29 cellular contexts compared by ENCODE assay signal in genomic region chr5:36576721-36577120, GRCh38. TPM values are rescaled to one million over a fixed set of nuclear protein-coding genes. Genes with fewer than 3 reads are reported as not detected.
"Had no signal": no experiment of that assay in that cellular context is flagged by ENCODE, and none has a peak within 500 bp of the region (broad histone marks: within the 10 kb centered on the region; RNA-seq: fewer than 3 reads in every experiment).

No MANE protein-coding gene starts in this region.

- H2AFZ ChIP-seq: parathyroid adenoma had no signal

- H3K4me3 Mint-ChIP-seq: dendritic cell treated with granulocyte-macrophage colony-stimulating factor and Interleukin-4, amounts not matched to agents 40 ng/mL and 50 ng/mL, for 4 days; endodermal cell; mesothelial cell of epicardium; naive B cell; natural killer cell treated with Interleukin-12 subunit alpha and Interleukin-12 subunit beta and Interleukin-15 and Interleukin-18, amount 100 ng/mL, for 72 hours; neural crest cell; stimulated activated memory B cell treated with anti-CD40 and anti-IgM and Interleukin-4, amounts not matched to agents 10 μg/mL and 1 μg/mL and 100 μg/mL, for 72 hours; type B pancreatic cell had no signal

- H3K27ac ChIP-seq: colonic mucosa, esophagus muscularis mucosa, gastrocnemius medialis, neutrophil, parathyroid adenoma, right atrium auricular region, testis, tibial artery had no signal

- H3K4me3 ChIP-seq: colonic mucosa, esophagus muscularis mucosa, gastrocnemius medialis, lung, mucosa of descending colon, right atrium auricular region, testis, tibial artery had no signal

- H3K27me3 ChIP-seq: colonic mucosa, esophagus muscularis mucosa, gastrocnemius medialis, neutrophil, right atrium auricular region, testis, tibial artery had no signal

- H3K9me3 ChIP-seq: colonic mucosa, esophagus muscularis mucosa, gastrocnemius medialis, mucosa of descending colon, neutrophil, right atrium auricular region, testis, tibial artery had no signal

- H3K9me3 Mint-ChIP-seq: dendritic cell treated with granulocyte-macrophage colony-stimulating factor and Interleukin-4, amounts not matched to agents 40 ng/mL and 50 ng/mL, for 4 days; mesothelial cell of epicardium; natural killer cell treated with Interleukin-12 subunit alpha and Interleukin-12 subunit beta and Interleukin-15 and Interleukin-18, amount 100 ng/mL, for 72 hours; neural crest cell; type B pancreatic cell had no signal

- H3K36me3 ChIP-seq: colonic mucosa, esophagus muscularis mucosa, gastrocnemius medialis, neutrophil, right atrium auricular region, tibial artery had no signal

- DNase-seq: colonic mucosa; effector CD8-positive, alpha-beta T cell; endodermal cell; gastrocnemius medialis; head of caudate nucleus; kidney; mesenchymal stem cell; mucosa of descending colon; naive B cell; stimulated activated CD4-positive, alpha-beta T cell treated with anti-CD3 and anti-CD28 coated beads, Interleukin-4, amount 100 ng/mL, for 4 hours; stimulated activated naive CD8-positive, alpha-beta T cell treated with anti-CD3 and anti-CD28 coated beads, Interleukin-15, Interleukin-2, amounts not matched to agents 100 U/mL and 50 U/mL, for 24 hours; substantia nigra; testis; tibial artery had no signal

- H3K9ac ChIP-seq: parathyroid adenoma had no signal

- FAIRE-seq: kidney had no signal

- H3K27me3 Mint-ChIP-seq: dendritic cell treated with granulocyte-macrophage colony-stimulating factor and Interleukin-4, amounts not matched to agents 40 ng/mL and 50 ng/mL, for 4 days; progenitor cell of endocrine pancreas; stimulated activated memory B cell treated with anti-CD40 and anti-IgM and Interleukin-4, amounts not matched to agents 10 μg/mL and 1 μg/mL and 100 μg/mL, for 72 hours; type B pancreatic cell had no signal

- H3K4me1 Mint-ChIP-seq: naive B cell; stimulated activated memory B cell treated with anti-CD40 and anti-IgM and Interleukin-4, amounts not matched to agents 10 μg/mL and 1 μg/mL and 100 μg/mL, for 72 hours had no signal

- H3K4me1 ChIP-seq: colonic mucosa, esophagus muscularis mucosa, gastrocnemius medialis, parathyroid adenoma, tibial artery had no signal

- ATAC-seq: gastrocnemius medialis; left lobe of liver; mucosa of descending colon; natural killer cell treated with Interleukin-12 subunit alpha and Interleukin-12 subunit beta and Interleukin-15 and Interleukin-18, amount 100 ng/mL, for 72 hours; sciatic nerve; stimulated activated memory B cell treated with anti-CD40 and anti-IgM and Interleukin-4, amounts not matched to agents 10 μg/mL and 1 μg/mL and 100 μg/mL, for 72 hours; stimulated activated naive CD8-positive, alpha-beta T cell treated with anti-CD3 and anti-CD28 coated beads, Interleukin-15, Interleukin-2, amounts not matched to agents 100 U/mL and 50 U/mL, for 24 hours had no signal

- H3K27ac Mint-ChIP-seq: dendritic cell treated with granulocyte-macrophage colony-stimulating factor and Interleukin-4, amounts not matched to agents 40 ng/mL and 50 ng/mL, for 4 days; endodermal cell; mesothelial cell of epicardium; natural killer cell treated with Interleukin-12 subunit alpha and Interleukin-12 subunit beta and Interleukin-15 and Interleukin-18, amount 100 ng/mL, for 72 hours; progenitor cell of endocrine pancreas; stimulated activated memory B cell treated with anti-CD40 and anti-IgM and Interleukin-4, amounts not matched to agents 10 μg/mL and 1 μg/mL and 100 μg/mL, for 72 hours; type B pancreatic cell had no signal

- H3K79me2 ChIP-seq: parathyroid adenoma had no signal

- H3K36me3 Mint-ChIP-seq: mesothelial cell of epicardium; naive B cell; natural killer cell treated with Interleukin-12 subunit alpha and Interleukin-12 subunit beta and Interleukin-15 and Interleukin-18, amount 100 ng/mL, for 72 hours; stimulated activated memory B cell treated with anti-CD40 and anti-IgM and Interleukin-4, amounts not matched to agents 10 μg/mL and 1 μg/mL and 100 μg/mL, for 72 hours; type B pancreatic cell had no signal

RNA-seq across cellular contexts. Expression of gene SLC1A3, which starts 29.7 kb away (rescaled TPM):
- total RNA-seq: glomerular endothelial cell had no signal
